In genomic region chr15:58597943-58598828, GRCh38 we compare ENCODE assay signal across 22 cellular contexts.
DNase-seq lines count a peak whose midpoint lies in the region; ATAC-seq, FAIRE-seq and TF ChIP-seq lines count a peak whose summit lies in the region.
"Had no signal": no experiment of that assay in that cellular context is flagged by ENCODE, and none has a peak within 500 bp of the region (broad histone marks: within the 10 kb centered on the region; RNA-seq: fewer than 3 reads in every experiment).

No MANE protein-coding gene starts in this region.

- no peaks in the 10 kb centered on the region for H3K27me3 ChIP-seq in H1 (replicated peaks in 1 of 4; ENCODE audit: control insufficient read depth in 3 of 4, extremely low read depth in 1 of 4, insufficient read depth in 3 of 4, low read length in 3 of 4)
- no peaks in the 10 kb centered on the region for H3K27me3 ChIP-seq in naive thymus-derived CD4-positive, alpha-beta T cell (ENCODE audit: control insufficient read depth in 2 of 2, insufficient read depth in 2 of 2, low read length in 2 of 2)
- H3K27me3 ChIP-seq: body of pancreas, foreskin keratinocyte had no signal

- no peak overlapping the region for H4K8ac ChIP-seq in H1 (ENCODE audit: extremely low read depth, insufficient read depth, low read length)

- POLR2A ChIA-PET in H1 (lab: Charles Lee; ENCODE audit: partially characterized antibody) = interaction anchor here (0.9 to 1.0 kb wide), 2 partner anchors 150 to 151 kb away, joined by 3 read pairs; partner anchors contain the start of gene ADAM10
- POLR2A ChIA-PET in naive thymus-derived CD4-positive, alpha-beta T cell (lab: Charles Lee) = no interaction called here

- no peak overlapping the region for H2BK5ac ChIP-seq in H1 (ENCODE audit: low read depth, low read length)

- H3K4me1 Mint-ChIP-seq in naive thymus-derived CD4-positive, alpha-beta T cell = peaks cover 0 to 38% (median 3%) of the 10 kb centered on the region in 7 donors

- H3K27ac Mint-ChIP-seq in naive thymus-derived CD4-positive, alpha-beta T cell = peak overlapping the region in 6 of 9 donors; percentile 20 to 72 (median 60)

- H3K79me1 ChIP-seq in H1 (ENCODE audit: low read depth, low read length) = no peaks in the 10 kb centered on the region

- WGBS in H1 (ENCODE audit: extremely low coverage in 1 of 2, insufficient coverage in 1 of 2, insufficient read length in 1 of 2, insufficient replicate concordance in 2 of 2, low coverage in 1 of 2, low lambda C conversion rate in 2 of 2, missing lambda C conversion rate in 1 of 2), 2 experiments = 63% methylated on average over 4 of the region's 4 CpGs; no CpG with 5 or more reads in 1 of the 2 experiments

- no peak overlapping the region for H3K23ac ChIP-seq in H1 (ENCODE audit: insufficient read length)

- TF ChIP-seq CTCF in H1 (IDR thresholded peaks at IDR 0.05; ENCODE audit: control extremely low read depth in 1 of 3, insufficient read depth in 1 of 3, low read depth in 1 of 3, low read length in 3 of 3) = no peak

- no peak overlapping the region for H2AFZ ChIP-seq in H1 (ENCODE audit: low read length)

- intact Hi-C loops in naive thymus-derived CD4-positive, alpha-beta T cell (cut with micrococcal nuclease) = no loop called here

- no peak overlapping the region for H2AK5ac ChIP-seq in H1 (ENCODE audit: low read depth, low read length)

- peaks cover 0 to 4% (median 0%) of the 10 kb centered on the region in 4 experiments; a peak in 2 of 7 replicates for H3K4me1 ChIP-seq in H1 (replicated peaks in 1 of 4; ENCODE audit: control insufficient read depth in 3 of 4, insufficient read depth in 4 of 4, low read length in 3 of 4)
- H3K4me1 ChIP-seq in naive thymus-derived CD4-positive, alpha-beta T cell (ENCODE audit: control insufficient read depth in 2 of 2, insufficient read depth in 2 of 2, low read length in 2 of 2) = no peaks in the 10 kb centered on the region
- H3K4me1 ChIP-seq: foreskin keratinocyte, lower lobe of right lung, prostate gland had no signal

- no peak overlapping the region for H3K14ac ChIP-seq in H1 (ENCODE audit: insufficient read length)

- no peak for ATAC-seq in naive thymus-derived CD4-positive, alpha-beta T cell
- ATAC-seq: body of pancreas, foreskin keratinocyte, GM12878, SK-N-SH treated with all-trans-retinoic acid at 6 μM for 48 hours had no signal

- no peak overlapping the region for H2BK12ac ChIP-seq in H1 (ENCODE audit: low read depth, low read length)

- FAIRE-seq in GM12891 (lab: Jason Lieb, UNC) (peak; percentile 54), H1 (lab: Jason Lieb, UNC) (peak; percentile 69)
- FAIRE-seq: GM12878 had no signal

- H3K36me3 Mint-ChIP-seq in naive thymus-derived CD4-positive, alpha-beta T cell = peaks cover 7 to 53% (median 34%) of the 10 kb centered on the region in 5 donors

- no peak overlapping the region for H3K27ac ChIP-seq in H1 (ENCODE audit: low read depth, low read length)
- no peak overlapping the region for H3K27ac ChIP-seq in naive thymus-derived CD4-positive, alpha-beta T cell (ENCODE audit: low read depth, low read length)
- H3K27ac ChIP-seq: body of pancreas, coronary artery, epithelial cell of prostate, foreskin keratinocyte, lower lobe of right lung, prostate gland had no signal

- no peaks in the 10 kb centered on the region for H4K20me1 ChIP-seq in H1 (replicated peaks in 1 of 2; ENCODE audit: control insufficient read depth in 1 of 2, insufficient read depth in 2 of 2, low read length in 2 of 2)

- H3K4me3 Mint-ChIP-seq in naive thymus-derived CD4-positive, alpha-beta T cell = no peak overlapping the region
- H3K4me3 Mint-ChIP-seq: naive B cell had no signal

- TF ChIP-seq RAD21 in H1 (IDR thresholded peaks at IDR 0.05 in 1 of 2, conservative IDR thresholded peaks at IDR 0.05 in 1 of 2; ENCODE audit: low read depth in 2 of 2, low read length in 2 of 2) = no peak

- H2BK20ac ChIP-seq in H1 (ENCODE audit: low read length) = no peak overlapping the region

- no peak overlapping the region for H3K56ac ChIP-seq in H1 (replicated peaks; ENCODE audit: insufficient read length, low read depth, low read length)

- no peak for TF ChIP-seq POLR2A in GM12891 (IDR thresholded peaks at IDR 0.05; ENCODE audit: low read depth, low read length)
- no peak for TF ChIP-seq POLR2A in H1 (IDR thresholded peaks at IDR 0.05; ENCODE audit: control extremely low read depth in 1 of 2, low read depth in 2 of 2, low read length in 2 of 2)

- H4K5ac ChIP-seq in H1 (ENCODE audit: insufficient read length, low read depth, low read length) = no peak overlapping the region

- CTCF ChIA-PET in H1 (lab: Charles Lee; ENCODE audit: partially characterized antibody) = interaction anchor here (1.1 kb wide), 1 partner anchor 9 kb away, joined by 3 read pairs; no protein-coding TSS in a partner anchor
- CTCF ChIA-PET in naive thymus-derived CD4-positive, alpha-beta T cell (lab: Charles Lee) = interaction anchor here (0.6 kb wide), 1 partner anchor 640 kb away, joined by 4 read pairs; no protein-coding TSS in a partner anchor

- no peak overlapping the region for H3K18ac ChIP-seq in H1 (ENCODE audit: extremely low read depth, low read length)

- no peak for TF ChIP-seq EP300 in H1 (IDR thresholded peaks at IDR 0.05; ENCODE audit: borderline replicate concordance in 1 of 2, low read depth in 2 of 2, low read length in 2 of 2)

- peak overlapping the region; percentile 13 to 46; a peak in 3 of 4 replicates for H3K4me2 ChIP-seq in H1 (ENCODE audit: insufficient read depth in 1 of 2, low read depth in 2 of 2, low read length in 2 of 2)

- no peak overlapping the region for H2BK15ac ChIP-seq in H1 (ENCODE audit: low read length)

- H3K23me2 ChIP-seq in H1 (ENCODE audit: low read depth, low read length) = no peaks in the 10 kb centered on the region

- H3K27me3 Mint-ChIP-seq in naive thymus-derived CD4-positive, alpha-beta T cell = no peaks in the 10 kb centered on the region
- H3K27me3 Mint-ChIP-seq: naive B cell had no signal

- no peak overlapping the region for H4K91ac ChIP-seq in H1 (replicated peaks; ENCODE audit: insufficient read length, low read length)

- no peaks in the 10 kb centered on the region for H3K79me2 ChIP-seq in H1 (ENCODE audit: control insufficient read depth in 1 of 2, insufficient read depth in 2 of 2, low read length in 2 of 2)

- DNase-seq in CD1c-positive myeloid dendritic cell (ENCODE audit: extremely low spot score) (peak; percentile 13), GM12891 (ENCODE audit: insufficient read length, low spot score) (no peak), H1 (ENCODE audit: low read depth in 1 of 2, low spot score in 2 of 2) (no peak), cortex of kidney (lab: John Stamatoyannopoulos, UW) (no peak), DMS79 treated with DMSO at 0.1 percent for 48 hours (lab: John Stamatoyannopoulos, UW) (no peak), SHP77 treated with DMSO at 0.1 percent for 48 hours (lab: John Stamatoyannopoulos, UW) (no peak)
- DNase-seq in naive thymus-derived CD4-positive, alpha-beta T cell = no peak
- no peak for DNase-seq in activated effector memory CD4-positive, alpha-beta T cell treated with anti-CD3 and anti-CD28 coated beads, Interleukin-2, amount 50 U/mL, for 16 hours
- DNase-seq: activated naive CD4-positive, alpha-beta T cell treated with anti-CD3 and anti-CD28 coated beads, Interleukin-2, amount 50 U/mL, for 16 hours; body of pancreas; foreskin keratinocyte; GDM1; lower lobe of right lung; naive B cell; NCI-H345; stimulated activated CD4-positive, alpha-beta T cell treated with anti-CD3 and anti-CD28 coated beads, Interleukin-4, amount 100 ng/mL, for 24 hours had no signal

- no peak overlapping the region for H3K4ac ChIP-seq in H1 (replicated peaks; ENCODE audit: insufficient read length, low read depth, low read length)

- H3K9me3 Mint-ChIP-seq in naive thymus-derived CD4-positive, alpha-beta T cell = peaks cover 0 to 3% (median 0%) of the 10 kb centered on the region in 11 donors
- H3K9me3 Mint-ChIP-seq: naive B cell had no signal

- H3K36me3 ChIP-seq in H1 (ENCODE audit: control insufficient read depth in 2 of 4, insufficient read depth in 4 of 4, low read length in 3 of 4) = peaks cover 0 to 5% (median 2%) of the 10 kb centered on the region in 4 experiments; a peak in 2 of 8 replicates
- peaks cover 0 to 19% (median 0%) of the 10 kb centered on the region in 3 experiments for H3K36me3 ChIP-seq in naive thymus-derived CD4-positive, alpha-beta T cell (ENCODE audit: control insufficient read depth in 2 of 3, insufficient read depth in 3 of 3, low read length in 3 of 3)
- H3K36me3 ChIP-seq: prostate gland had no signal

- no peak overlapping the region; a peak in 1 of 8 replicates for H3K4me3 ChIP-seq in H1 (ENCODE audit: extremely low read depth in 1 of 4, insufficient read depth in 2 of 4, low read depth in 3 of 4, low read length in 4 of 4)
- H3K4me3 ChIP-seq in naive thymus-derived CD4-positive, alpha-beta T cell (ENCODE audit: low read length) = no peak overlapping the region
- H3K4me3 ChIP-seq: body of pancreas, coronary artery, GM12878, lower lobe of right lung, prostate gland, skin epidermis had no signal

- no peak overlapping the region for H2BK120ac ChIP-seq in H1 (replicated peaks; ENCODE audit: low read depth, low read length)

- H3K9ac ChIP-seq in H1 (replicated peaks in 1 of 4; ENCODE audit: extremely low read depth in 1 of 4, low read depth in 3 of 4, low read length in 3 of 4) = no peak overlapping the region

- H3K9me3 ChIP-seq in H1 (ENCODE audit: insufficient read depth in 2 of 2, low read depth in 1 of 2, low read length in 1 of 2) = no peaks in the 10 kb centered on the region
- H3K9me3 ChIP-seq in naive thymus-derived CD4-positive, alpha-beta T cell (ENCODE audit: control insufficient read depth in 2 of 3, low read length in 3 of 3) = no peaks in the 10 kb centered on the region
- H3K9me3 ChIP-seq: body of pancreas, lower lobe of right lung, prostate gland had no signal

TF ChIP-seq in GM12891, 5 proteins besides CTCF, POLR2A, EP300 and RAD21:
- TF ChIP-seq PAX5 (IDR thresholded peaks at IDR 0.05; ENCODE audit: insufficient read depth, low read length, severe bottlenecking) (no peak), POU2F2 (IDR thresholded peaks at IDR 0.05; ENCODE audit: low read depth, low read length) (no peak), TAF1 (IDR thresholded peaks at IDR 0.05; ENCODE audit: low read depth, low read length) (no peak), POLR2AphosphoS5 (IDR thresholded peaks at IDR 0.05; ENCODE audit: low read depth, low read length) (no peak), SPI1 (IDR thresholded peaks at IDR 0.05; ENCODE audit: low read depth, low read length) (no peak)

TF ChIP-seq in H1, 55 proteins besides CTCF, POLR2A, EP300 and RAD21:
- no peak for TF ChIP-seq BACH1 (IDR thresholded peaks at IDR 0.05; ENCODE audit: low read length)
- no peak for TF ChIP-seq KDM1A (IDR thresholded peaks at IDR 0.05; ENCODE audit: borderline replicate concordance, low read length)
- no peak for TF ChIP-seq JUN (IDR thresholded peaks at IDR 0.05; ENCODE audit: low read depth, low read length)
- TF ChIP-seq EGR1 (IDR thresholded peaks at IDR 0.05; ENCODE audit: borderline replicate concordance, low read depth, low read length) = no peak
- TF ChIP-seq BCL11A (IDR thresholded peaks at IDR 0.05; ENCODE audit: low read depth in 2 of 2, low read length in 2 of 2) = no peak
- TF ChIP-seq RNF2 (IDR thresholded peaks at IDR 0.05; ENCODE audit: borderline replicate concordance, low read depth, low read length, missing control alignments, poor library complexity, severe bottlenecking) = no peak
- TF ChIP-seq NRF1 (IDR thresholded peaks at IDR 0.05; ENCODE audit: low read depth, low read length) = no peak
